In the genomic region with DNA sequence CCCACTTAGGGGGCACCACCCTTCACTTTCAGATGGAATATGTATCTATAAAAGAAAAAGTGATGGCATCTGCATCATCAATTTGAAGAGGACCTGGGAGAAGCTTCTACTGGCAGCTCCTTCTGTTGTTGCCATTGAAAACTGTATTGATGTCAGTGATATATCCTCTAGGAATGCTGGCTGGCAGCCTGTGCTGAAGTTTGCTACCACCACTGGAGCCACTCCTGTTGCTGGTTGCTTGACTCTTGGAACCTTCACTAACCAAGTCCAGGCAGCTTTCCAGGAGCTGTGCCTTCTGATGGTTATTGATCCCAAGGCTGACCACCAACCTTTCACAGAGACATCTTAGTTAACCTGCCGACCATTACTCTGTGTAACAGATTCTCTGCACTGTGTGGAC, we compare ENCODE assay signal across 14 cellular contexts. TPM values are rescaled to one million over a fixed set of nuclear protein-coding genes. Genes with fewer than 3 reads are reported as not detected.
DNase-seq lines count a peak whose midpoint lies in the region; ATAC-seq and TF ChIP-seq lines count a peak whose summit lies in the region.
"Had no signal": no experiment of that assay in that cellular context is flagged by ENCODE, and none has a peak within 500 bp of the region (broad histone marks: within the 10 kb centered on the region; RNA-seq: fewer than 3 reads in every experiment).

No MANE protein-coding gene starts in this region.

- no peak overlapping the region for H3K4me3 ChIP-seq in adipocyte (ENCODE audit: low read length)
- no peak overlapping the region for H3K4me3 ChIP-seq in fibroblast of pulmonary artery (replicated peaks; ENCODE audit: low read depth, low read length)
- no peak overlapping the region for H3K4me3 ChIP-seq in skeletal muscle cell (ENCODE audit: low read depth, low read length)
- H3K4me3 ChIP-seq in body of pancreas, result no peak overlapping the region
- H3K4me3 ChIP-seq: right atrium auricular region had no signal

- H3K4me1 ChIP-seq in adipocyte (ENCODE audit: control insufficient read depth, insufficient read depth, low read length) (peaks cover 9% of the 10 kb centered on the region), body of pancreas (no peaks in the 10 kb centered on the region)

- intact Hi-C loops in body of pancreas (cut with DNase I), result no loop called here

- TF ChIP-seq CTCF in fibroblast of pulmonary artery (IDR thresholded peaks at IDR 0.05; ENCODE audit: low read length, missing control alignments) (no peak), body of pancreas (IDR thresholded peaks at IDR 0.05) (no peak)

- no peak overlapping the region for H3K27ac ChIP-seq in body of pancreas
- H3K27ac ChIP-seq: right atrium auricular region had no signal

- H3K9ac ChIP-seq in adipocyte (ENCODE audit: low read length), result no peak overlapping the region

- no peak for TF ChIP-seq POLR2A in body of pancreas (IDR thresholded peaks at IDR 0.05)

- H3K27me3 ChIP-seq in adipocyte (replicated peaks; ENCODE audit: control insufficient read depth, insufficient read depth, low read length) (no peaks in the 10 kb centered on the region), body of pancreas (no peaks in the 10 kb centered on the region)
- H3K27me3 ChIP-seq: right atrium auricular region had no signal

- peak; percentile 54 for DNase-seq in GM04503 (ENCODE audit: low read depth)
- peak; percentile 68 for DNase-seq in adipocyte (ENCODE audit: low read depth)
- DNase-seq in fibroblast of pulmonary artery (ENCODE audit: low read depth), result peak; percentile 49
- peak; percentile 36 for DNase-seq in skeletal muscle cell (ENCODE audit: low read depth)
- DNase-seq in COLO668 (lab: John Stamatoyannopoulos, UW; ENCODE audit: unreplicated experiment), result no peak
- DNase-seq in anterior cingulate cortex (lab: John Stamatoyannopoulos, UW), result no peak
- DNase-seq in body of pancreas, result no peak
- DNase-seq: activated naive CD8-positive, alpha-beta T cell treated with anti-CD3 and anti-CD28 coated beads for 36 hours; natural killer cell; NCI-H2227 treated with DMSO at 0.1 percent for 48 hours had no signal

- no peak for ATAC-seq in GM19023 (IDR thresholded peaks at IDR 0.05; ENCODE audit: unreplicated experiment)
- no peak for ATAC-seq in body of pancreas
- ATAC-seq: activated CD4-positive, CD25-positive, alpha-beta regulatory T cell treated with anti-CD3 and anti-CD28 coated beads, Interleukin-2, amount 50 U/mL, for 24 hours; HCT116; natural killer cell had no signal

- H3K36me3 ChIP-seq in adipocyte (ENCODE audit: control insufficient read depth, insufficient read depth, low read length, severe bottlenecking) (no peaks in the 10 kb centered on the region), body of pancreas (replicated peaks in 1 of 2; ENCODE audit: insufficient read depth in 1 of 2, low read depth in 2 of 2) (no peaks in the 10 kb centered on the region)

- 63 to 83% methylated on average over 1 of the region's 1 CpG for WGBS in body of pancreas, 2 donors

- H3K9me3 ChIP-seq in adipocyte (ENCODE audit: control insufficient read depth, low read length) (no peaks in the 10 kb centered on the region), body of pancreas (no peaks in the 10 kb centered on the region)
- H3K9me3 ChIP-seq: right atrium auricular region had no signal

RNA-seq across cellular contexts. Expression of a gene that starts 44.7 kb away (rescaled TPM):
- total RNA-seq in body of pancreas, result 10 to 100 TPM; 18.1 to 19.5 TPM

Comparison
In these comparisons a context has a peak if more than half of its experiments do, and no peak if none do; other contexts are left out.
1. DNase-seq: peak in GM04503 (single experiment), adipocyte (single experiment), fibroblast of pulmonary artery (single experiment) and skeletal muscle cell (single experiment); none in COLO668 (single experiment), anterior cingulate cortex (0 of 58) and body of pancreas (0 of 4).